Comparison of ENCODE assay signal across 28 cellular contexts in genomic region chr4:99628040-99628439, GRCh38. TPM values are rescaled to one million over a fixed set of nuclear protein-coding genes. Genes with fewer than 3 reads are reported as not detected.
"Had no signal": no experiment of that assay in that cellular context is flagged by ENCODE, and none has a peak within 500 bp of the region (broad histone marks: within the 10 kb centered on the region; RNA-seq: fewer than 3 reads in every experiment).

No MANE protein-coding gene starts in this region.

- H3K36me3 ChIP-seq: ovary, spleen, tibial nerve, uterus had no signal

- H3K27me3 ChIP-seq: hepatocyte, ovary, spleen, tibial nerve, uterus had no signal

- DNase-seq: head of caudate nucleus; islet precursor cell; mesendoderm; naive thymus-derived CD4-positive, alpha-beta T cell; ovary; right cardiac atrium; small intestine; spleen; stimulated activated CD4-positive, alpha-beta T cell treated with anti-CD3 and anti-CD28 coated beads, Interleukin-4, amount 100 ng/mL, for 24 hours; stimulated activated naive CD4-positive, alpha-beta T cell; substantia nigra; uterus had no signal

- ATAC-seq: left lobe of liver; naive thymus-derived CD4-positive, alpha-beta T cell; natural killer cell treated with Interleukin-12 subunit alpha and Interleukin-12 subunit beta and Interleukin-15 and Interleukin-18, amount 100 ng/mL, for 72 hours; sciatic nerve; stimulated activated effector memory CD8-positive, alpha-beta T cell treated with anti-CD3 and anti-CD28 coated beads, Interleukin-12 subunit alpha, Interleukin-12 subunit beta, amount 100 ng/mL, for 72 hours had no signal

- H3K4me1 ChIP-seq: spleen, tibial nerve, uterus had no signal

- H3K4me3 ChIP-seq: hepatocyte, lung, ovary, spleen, tibial nerve, uterus had no signal

- H3K9me3 ChIP-seq: ovary, spleen, tibial nerve, uterus had no signal

- H3K27ac ChIP-seq: hepatocyte, ovary, spleen, tibial nerve, uterus had no signal

RNA-seq across cellular contexts. Expression of gene C4orf54, which starts 29.6 kb away (rescaled TPM):
- total RNA-seq: kidney epithelial cell; left lobe of liver; mononuclear cell; naive thymus-derived CD4-positive, alpha-beta T cell; natural killer cell treated with Interleukin-12 subunit alpha and Interleukin-12 subunit beta and Interleukin-15 and Interleukin-18, amount 100 ng/mL, for 72 hours; omental fat pad; progenitor cell of endocrine pancreas; pulmonary artery endothelial cell; sciatic nerve; tibial nerve; ureter had no signal
- polyA plus RNA-seq: hepatocyte; naive thymus-derived CD4-positive, alpha-beta T cell; neural cell had no signal

RNA-seq across cellular contexts. Expression of gene MTTP, which starts 53.4 kb away (rescaled TPM):
- total RNA-seq: mesothelial cell of epicardium, omental fat pad, renal cortical epithelial cell, ureter had no signal
- polyA plus RNA-seq: naive thymus-derived CD4-positive, alpha-beta T cell had no signal
